ENCODE assay signal across 9 cellular contexts in the genomic region with DNA sequence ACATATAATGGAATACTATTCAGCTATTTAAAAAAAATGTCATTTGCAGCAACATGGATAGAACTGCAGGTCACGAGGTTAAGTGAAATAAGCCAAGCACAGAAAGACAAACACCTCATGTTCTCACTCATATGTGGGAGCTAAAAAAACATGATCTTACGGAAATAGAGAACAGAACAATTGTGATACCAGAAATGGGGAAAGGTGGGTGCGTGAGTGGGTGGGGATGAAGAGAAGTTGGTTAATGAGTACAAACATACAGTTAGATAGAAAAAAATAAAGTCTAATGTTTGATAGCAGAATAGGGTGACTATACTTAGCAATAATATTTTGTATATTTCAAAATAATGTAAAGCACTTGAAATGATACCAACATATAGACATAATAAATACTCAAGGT.
"Had no signal": no experiment of that assay in that cellular context is flagged by ENCODE, and none has a peak within 500 bp of the region (broad histone marks: within the 10 kb centered on the region; RNA-seq: fewer than 3 reads in every experiment).

No MANE protein-coding gene starts in this region.

- H3K9me3 ChIP-seq: HAP-1 had no signal

- DNase-seq: GM23248, GOT3, H7, H9, HCEC 1CT, HFFc6 had no signal

- ATAC-seq: GM23338, HCT116 had no signal

- H3K36me3 ChIP-seq: HAP-1 had no signal

- H3K4me1 ChIP-seq: HAP-1 had no signal

- H3K27ac ChIP-seq: GM23248 had no signal

- H3K4me3 ChIP-seq: GM23248, GM23338, HAP-1 had no signal
